ENCODE assay signal across 8 cellular contexts in the genomic region with DNA sequence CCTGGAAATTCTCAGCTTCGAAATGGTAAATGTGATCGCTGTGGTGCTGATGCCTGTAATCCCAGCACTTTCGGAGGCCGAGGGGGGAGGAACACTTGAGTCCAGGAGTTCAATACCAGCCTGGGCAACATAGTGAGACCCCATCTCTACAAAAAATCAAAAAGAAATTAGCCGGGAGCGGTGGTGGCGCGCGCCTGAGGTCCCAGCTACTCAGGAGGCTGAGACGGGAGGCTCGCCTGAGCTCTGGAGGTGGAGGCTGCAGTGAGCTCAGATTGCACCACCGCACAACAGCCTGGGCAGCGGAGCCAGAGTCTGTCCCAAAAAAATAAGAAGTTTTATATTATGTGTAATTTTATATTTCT. TPM values are rescaled to one million over a fixed set of nuclear protein-coding genes. Genes with fewer than 3 reads are reported as not detected.
DNase-seq lines count a peak whose midpoint lies in the region; ATAC-seq and TF ChIP-seq lines count a peak whose summit lies in the region.

No MANE protein-coding gene starts in this region.

- no peaks in the 10 kb centered on the region for H3K9me3 ChIP-seq in SK-N-SH
- H3K9me3 ChIP-seq in iPS-20b (ENCODE audit: insufficient read depth, low read depth, low read length), result peaks cover 11% of the 10 kb centered on the region; the same call in 1 of the 2 replicates
- no peaks in the 10 kb centered on the region for H3K9me3 ChIP-seq in subcutaneous abdominal adipose tissue (ENCODE audit: control insufficient read depth in 5 of 5, low read length in 5 of 5)

- no peak for DNase-seq in SK-N-SH
- no peak for DNase-seq in NCI-H2171 (lab: John Stamatoyannopoulos, UW)
- DNase-seq in C1 segment of cervical spinal cord (lab: John Stamatoyannopoulos, UW), result no peak

- H3K4me3 ChIP-seq in SK-N-SH (ENCODE audit: low read depth in 2 of 2, low read length in 1 of 2) (peak overlapping the region; percentile 74 to 77), iPS-20b (ENCODE audit: low read length) (peak overlapping the region; percentile 97), subcutaneous abdominal adipose tissue (ENCODE audit: low read depth in 1 of 5, low read length in 5 of 5) (peak overlapping the region; percentile 68 to 97 (median 88))

- no peak overlapping the region for H2AFZ ChIP-seq in SK-N-SH (ENCODE audit: low read depth)

- H3K27me3 Mint-ChIP-seq in activated T-helper 17 cell treated with anti-CD3 and anti-CD28 coated beads, Interleukin-2, amount 50 U/mL, for 72 hours, result no peaks in the 10 kb centered on the region

- peak overlapping the region; percentile 89 for H3K27ac Mint-ChIP-seq in activated T-helper 17 cell treated with anti-CD3 and anti-CD28 coated beads, Interleukin-2, amount 50 U/mL, for 72 hours

- H3K36me3 Mint-ChIP-seq in activated T-helper 17 cell treated with anti-CD3 and anti-CD28 coated beads, Interleukin-2, amount 50 U/mL, for 72 hours (ENCODE audit: low read depth), result peaks cover 66% of the 10 kb centered on the region

- no peaks in the 10 kb centered on the region for H3K27me3 ChIP-seq in SK-N-SH (ENCODE audit: insufficient read depth)
- H3K27me3 ChIP-seq in iPS-20b (ENCODE audit: insufficient read depth, low read length), result no peaks in the 10 kb centered on the region
- H3K27me3 ChIP-seq in subcutaneous abdominal adipose tissue (ENCODE audit: control insufficient read depth in 5 of 5, insufficient read depth in 4 of 5, low read length in 5 of 5), result no peaks in the 10 kb centered on the region

- H3K36me3 ChIP-seq in SK-N-SH (replicated peaks in 1 of 2; ENCODE audit: control insufficient read depth in 1 of 2, insufficient read depth in 2 of 2, low read length in 1 of 2) (peaks cover 10 to 16% of the 10 kb centered on the region in 2 experiments), iPS-20b (ENCODE audit: insufficient read depth, low read depth, low read length) (peaks cover 41% of the 10 kb centered on the region), subcutaneous abdominal adipose tissue (ENCODE audit: control insufficient read depth in 5 of 5, insufficient read depth in 5 of 5, low read length in 5 of 5) (peaks cover 0 to 25% (median 19%) of the 10 kb centered on the region in 5 donors)

- TF ChIP-seq CTCF in SK-N-SH (IDR thresholded peaks at IDR 0.05), result no peak

- no peaks in the 10 kb centered on the region for H4K20me1 ChIP-seq in SK-N-SH (ENCODE audit: insufficient read depth)

- ATAC-seq in SK-N-SH treated with all-trans-retinoic acid at 6 μM for 48 hours (no peak), GM21723 (IDR thresholded peaks at IDR 0.05; ENCODE audit: unreplicated experiment) (no peak)
- no peak for ATAC-seq in activated T-helper 17 cell treated with anti-CD3 and anti-CD28 coated beads, Interleukin-2, amount 50 U/mL, for 72 hours (replicated peaks)

- TF ChIP-seq EP300 in SK-N-SH (IDR thresholded peaks at IDR 0.05; ENCODE audit: borderline replicate concordance in 1 of 2, low read depth in 1 of 2, low read length in 1 of 2), result no peak

- TF ChIP-seq RAD21 in SK-N-SH (IDR thresholded peaks at IDR 0.05; ENCODE audit: low read length), result no peak

- peak overlapping the region; percentile 88 for H3K9ac ChIP-seq in SK-N-SH
- H3K9ac ChIP-seq in iPS-20b (ENCODE audit: low read depth, low read length), result peak overlapping the region; percentile 98
- H3K9ac ChIP-seq in subcutaneous abdominal adipose tissue (ENCODE audit: low read length in 5 of 5), result peak overlapping the region in 4 of 5 donors; percentile 71 to 95 (median 92)

- H3K4me2 ChIP-seq in SK-N-SH, result peak overlapping the region; percentile 87

- peak overlapping the region; percentile 90 for H3K4me3 Mint-ChIP-seq in activated T-helper 17 cell treated with anti-CD3 and anti-CD28 coated beads, Interleukin-2, amount 50 U/mL, for 72 hours

- H3K4me1 Mint-ChIP-seq in activated T-helper 17 cell treated with anti-CD3 and anti-CD28 coated beads, Interleukin-2, amount 50 U/mL, for 72 hours, result peaks cover 5% of the 10 kb centered on the region

- 32% methylated on average over 13 of the region's 13 CpGs for WGBS in SK-N-SH (ENCODE audit: low lambda C conversion rate)

- peaks cover 11 to 15% of the 10 kb centered on the region in 2 experiments; a peak in 3 of 4 replicates for H3K4me1 ChIP-seq in SK-N-SH (ENCODE audit: control insufficient read depth in 1 of 2, insufficient read depth in 2 of 2, low read depth in 1 of 2, low read length in 1 of 2)
- H3K4me1 ChIP-seq in iPS-20b (ENCODE audit: insufficient read depth, low read length), result peaks cover 12% of the 10 kb centered on the region; the same call in 1 of the 2 replicates
- H3K4me1 ChIP-seq in subcutaneous abdominal adipose tissue (ENCODE audit: control insufficient read depth in 5 of 5, insufficient read depth in 5 of 5, low read length in 5 of 5), result peaks cover 0 to 33% (median 28%) of the 10 kb centered on the region in 5 donors

- peaks cover 24% of the 10 kb centered on the region for H3F3A ChIP-seq in SK-N-SH (replicated peaks; ENCODE audit: insufficient read depth)

- H3K9me3 Mint-ChIP-seq in activated T-helper 17 cell treated with anti-CD3 and anti-CD28 coated beads, Interleukin-2, amount 50 U/mL, for 72 hours, result no peaks in the 10 kb centered on the region

- CTCF ChIA-PET in SK-N-SH (lab: Yijun Ruan, JAX), result interaction anchor here (1.8 to 3.5 kb wide), 2 partner anchors 9 to 13 kb away, joined by 14 read pairs; a partner anchor contains a TSS

- H3K27ac ChIP-seq in SK-N-SH (ENCODE audit: low read depth in 2 of 2, low read length in 1 of 2), result peak overlapping the region in 1 of 2 experiments; percentile 72; a peak in 1 of 4 replicates
- peak overlapping the region; percentile 75 for H3K27ac ChIP-seq in iPS-20b (ENCODE audit: low read length)
- peak overlapping the region; percentile 76 for H3K27ac ChIP-seq in subcutaneous abdominal adipose tissue (ENCODE audit: low read depth, low read length)

- POLR2A ChIA-PET in SK-N-SH (lab: Yijun Ruan, JAX), result interaction anchor here (0.6 to 3.3 kb wide), 7 partner anchors 8 to 208 kb away, joined by 3 to 18 read pairs (median 3); a partner anchor contains a TSS

- peaks cover 63% of the 10 kb centered on the region for H3K79me2 ChIP-seq in SK-N-SH (ENCODE audit: insufficient read depth)

- no peaks in the 10 kb centered on the region for H3K9me2 ChIP-seq in SK-N-SH

TF ChIP-seq in SK-N-SH, 30 proteins besides CTCF, POLR2A, EP300 and RAD21 (continues in another document):
- no peak for TF ChIP-seq TEAD4 (IDR thresholded peaks at IDR 0.05; ENCODE audit: borderline replicate concordance, insufficient read depth)
- no peak for TF ChIP-seq GABPA (IDR thresholded peaks at IDR 0.05; ENCODE audit: low read depth)
- TF ChIP-seq, protein P1, sequence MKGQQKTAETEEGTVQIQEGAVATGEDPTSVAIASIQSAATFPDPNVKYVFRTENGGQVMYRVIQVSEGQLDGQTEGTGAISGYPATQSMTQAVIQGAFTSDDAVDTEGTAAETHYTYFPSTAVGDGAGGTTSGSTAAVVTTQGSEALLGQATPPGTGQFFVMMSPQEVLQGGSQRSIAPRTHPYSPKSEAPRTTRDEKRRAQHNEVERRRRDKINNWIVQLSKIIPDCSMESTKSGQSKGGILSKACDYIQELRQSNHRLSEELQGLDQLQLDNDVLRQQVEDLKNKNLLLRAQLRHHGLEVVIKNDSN (IDR thresholded peaks at IDR 0.05; ENCODE audit: borderline replicate concordance, low read depth), result no peak
- TF ChIP-seq NFIC (IDR thresholded peaks at IDR 0.05; ENCODE audit: borderline replicate concordance), result no peak
- TF ChIP-seq FOXM1 (IDR thresholded peaks at IDR 0.05; ENCODE audit: low read depth), result no peak
- TF ChIP-seq MXI1 (IDR thresholded peaks at IDR 0.05; ENCODE audit: low read depth, low read length), result no peak

TF ChIP-seq in SK-N-SH treated with all-trans-retinoic acid at 6 μM for 48 hours, 23 proteins besides CTCF, POLR2A, EP300 and RAD21:
- TF ChIP-seq, protein P2, sequence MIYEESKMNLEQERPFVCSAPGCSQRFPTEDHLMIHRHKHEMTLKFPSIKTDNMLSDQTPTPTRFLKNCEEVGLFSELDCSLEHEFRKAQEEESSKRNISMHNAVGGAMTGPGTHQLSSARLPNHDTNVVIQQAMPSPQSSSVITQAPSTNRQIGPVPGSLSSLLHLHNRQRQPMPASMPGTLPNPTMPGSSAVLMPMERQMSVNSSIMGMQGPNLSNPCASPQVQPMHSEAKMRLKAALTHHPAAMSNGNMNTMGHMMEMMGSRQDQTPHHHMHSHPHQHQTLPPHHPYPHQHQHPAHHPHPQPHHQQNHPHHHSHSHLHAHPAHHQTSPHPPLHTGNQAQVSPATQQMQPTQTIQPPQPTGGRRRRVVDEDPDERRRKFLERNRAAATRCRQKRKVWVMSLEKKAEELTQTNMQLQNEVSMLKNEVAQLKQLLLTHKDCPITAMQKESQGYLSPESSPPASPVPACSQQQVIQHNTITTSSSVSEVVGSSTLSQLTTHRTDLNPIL (CRISPR knock-in tag; IDR thresholded peaks at IDR 0.05; ENCODE audit: low read depth), result no peak
- TF ChIP-seq ZNF565 (CRISPR knock-in tag; conservative IDR thresholded peaks at IDR 0.05; ENCODE audit: low read depth) (no peak), TCF4 (CRISPR knock-in tag; IDR thresholded peaks at IDR 0.05; ENCODE audit: borderline replicate concordance) (no peak)
TF ChIP-seq in SK-N-SH treated with all-trans-retinoic acid at 6 μM for 48 hours: peak in this region for 0.

RNA-seq across cellular contexts. Expression of a gene that starts 0.8 kb away (rescaled TPM):
- 159 and 210 TPM in 2 replicates for polyA plus RNA-seq in SK-N-SH (2012; rRNA removed)
- polyA plus RNA-seq in SK-N-SH (2012; cell fraction: cytosol; rRNA removed), result 202 and 236 TPM in 2 replicates
- polyA plus RNA-seq in SK-N-SH (2012; cell fraction: nucleus; rRNA removed), result 104 and 133 TPM in 2 replicates
- 100 to 1,000 TPM in 1 of 2 donors, 10 to 100 TPM in 1; 57.7 to 147 TPM for total RNA-seq in activated T-helper 17 cell treated with anti-CD3 and anti-CD28 coated beads, Interleukin-2, amount 50 U/mL, for 72 hours

RNA-seq across cellular contexts. Expression of a gene that starts 8.8 kb away (rescaled TPM):
- polyA plus RNA-seq in SK-N-SH (2012; rRNA removed), result 362 and 475 TPM in 2 replicates
- 51.6 and 68.2 TPM in 2 replicates for polyA plus RNA-seq in SK-N-SH (2012; cell fraction: cytosol; rRNA removed)
- 3,259 and 3,720 TPM in 2 replicates for polyA plus RNA-seq in SK-N-SH (2012; cell fraction: nucleus; rRNA removed)
- 100 to 1,000 TPM; 103 to 107 TPM for total RNA-seq in activated T-helper 17 cell treated with anti-CD3 and anti-CD28 coated beads, Interleukin-2, amount 50 U/mL, for 72 hours

RNA-seq across cellular contexts. Expression of a gene that starts 13.1 kb away (rescaled TPM):
- polyA plus RNA-seq in SK-N-SH (2012; rRNA removed), result 0.06 and 0.07 TPM in 2 replicates
- polyA plus RNA-seq in SK-N-SH (2012; cell fraction: cytosol; rRNA removed), result 0.04 and 0.05 TPM in 2 replicates
- polyA plus RNA-seq in SK-N-SH (2012; cell fraction: nucleus; rRNA removed), result 0.43 and 0.46 TPM in 2 replicates
- not detected for total RNA-seq in activated T-helper 17 cell treated with anti-CD3 and anti-CD28 coated beads, Interleukin-2, amount 50 U/mL, for 72 hours

RNA-seq across cellular contexts. Expression of a gene that starts 27.6 kb away (rescaled TPM):
- polyA plus RNA-seq in SK-N-SH (2012; rRNA removed), result 5.3 and 7.4 TPM in 2 replicates
- 3.2 and 5.0 TPM in 2 replicates for polyA plus RNA-seq in SK-N-SH (2012; cell fraction: cytosol; rRNA removed)
- polyA plus RNA-seq in SK-N-SH (2012; cell fraction: nucleus; rRNA removed), result 5.7 and 8.5 TPM in 2 replicates
- 1 to 10 TPM in 1 of 2 donors, under 1 TPM in 1; 0.84 to 6.2 TPM for total RNA-seq in activated T-helper 17 cell treated with anti-CD3 and anti-CD28 coated beads, Interleukin-2, amount 50 U/mL, for 72 hours

RNA-seq across cellular contexts. Expression of a gene that starts 32.9 kb away (rescaled TPM):
- 175 and 214 TPM in 2 replicates for polyA plus RNA-seq in SK-N-SH (2012; rRNA removed)
- polyA plus RNA-seq in SK-N-SH (2012; cell fraction: cytosol; rRNA removed), result 124 and 141 TPM in 2 replicates
- polyA plus RNA-seq in SK-N-SH (2012; cell fraction: nucleus; rRNA removed), result 147 and 267 TPM in 2 replicates
- 100 to 1,000 TPM in 1 of 2 donors, 10 to 100 TPM in 1; 93.3 to 163 TPM for total RNA-seq in activated T-helper 17 cell treated with anti-CD3 and anti-CD28 coated beads, Interleukin-2, amount 50 U/mL, for 72 hours
